In the genomic region with DNA sequence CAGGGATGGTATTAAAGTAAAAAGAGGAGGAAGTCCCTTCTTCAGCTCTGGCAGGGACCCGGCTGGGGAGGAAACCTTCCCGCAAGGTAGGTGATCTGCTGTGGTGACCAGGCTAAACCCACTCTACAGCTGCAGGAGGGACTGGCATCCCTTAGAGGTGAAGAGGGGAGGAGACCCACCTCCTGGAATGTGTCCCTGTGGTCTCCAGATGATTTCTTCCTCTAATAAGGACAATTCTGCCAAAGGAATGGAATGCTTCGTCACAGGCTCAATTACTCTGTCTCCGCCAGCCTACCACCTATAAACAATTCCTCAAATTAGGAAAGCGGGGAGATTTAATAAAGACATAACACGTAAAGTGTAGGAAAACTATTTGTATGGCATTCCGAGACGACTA, we compare ENCODE assay signal across 1 cellular context.
TF ChIP-seq lines count a peak whose summit lies in the region.

No MANE protein-coding gene starts in this region.

TF ChIP-seq in HCT116, 20 proteins besides CTCF, POLR2A, EP300 and RAD21 (continued from another document):
- TF ChIP-seq, protein P1, sequence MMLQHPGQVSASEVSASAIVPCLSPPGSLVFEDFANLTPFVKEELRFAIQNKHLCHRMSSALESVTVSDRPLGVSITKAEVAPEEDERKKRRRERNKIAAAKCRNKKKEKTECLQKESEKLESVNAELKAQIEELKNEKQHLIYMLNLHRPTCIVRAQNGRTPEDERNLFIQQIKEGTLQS (IDR thresholded peaks at IDR 0.05): no peak
- TF ChIP-seq, protein P2, sequence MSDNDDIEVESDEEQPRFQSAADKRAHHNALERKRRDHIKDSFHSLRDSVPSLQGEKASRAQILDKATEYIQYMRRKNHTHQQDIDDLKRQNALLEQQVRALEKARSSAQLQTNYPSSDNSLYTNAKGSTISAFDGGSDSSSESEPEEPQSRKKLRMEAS (IDR thresholded peaks at IDR 0.05): no peak
- TF ChIP-seq, protein P3, sequence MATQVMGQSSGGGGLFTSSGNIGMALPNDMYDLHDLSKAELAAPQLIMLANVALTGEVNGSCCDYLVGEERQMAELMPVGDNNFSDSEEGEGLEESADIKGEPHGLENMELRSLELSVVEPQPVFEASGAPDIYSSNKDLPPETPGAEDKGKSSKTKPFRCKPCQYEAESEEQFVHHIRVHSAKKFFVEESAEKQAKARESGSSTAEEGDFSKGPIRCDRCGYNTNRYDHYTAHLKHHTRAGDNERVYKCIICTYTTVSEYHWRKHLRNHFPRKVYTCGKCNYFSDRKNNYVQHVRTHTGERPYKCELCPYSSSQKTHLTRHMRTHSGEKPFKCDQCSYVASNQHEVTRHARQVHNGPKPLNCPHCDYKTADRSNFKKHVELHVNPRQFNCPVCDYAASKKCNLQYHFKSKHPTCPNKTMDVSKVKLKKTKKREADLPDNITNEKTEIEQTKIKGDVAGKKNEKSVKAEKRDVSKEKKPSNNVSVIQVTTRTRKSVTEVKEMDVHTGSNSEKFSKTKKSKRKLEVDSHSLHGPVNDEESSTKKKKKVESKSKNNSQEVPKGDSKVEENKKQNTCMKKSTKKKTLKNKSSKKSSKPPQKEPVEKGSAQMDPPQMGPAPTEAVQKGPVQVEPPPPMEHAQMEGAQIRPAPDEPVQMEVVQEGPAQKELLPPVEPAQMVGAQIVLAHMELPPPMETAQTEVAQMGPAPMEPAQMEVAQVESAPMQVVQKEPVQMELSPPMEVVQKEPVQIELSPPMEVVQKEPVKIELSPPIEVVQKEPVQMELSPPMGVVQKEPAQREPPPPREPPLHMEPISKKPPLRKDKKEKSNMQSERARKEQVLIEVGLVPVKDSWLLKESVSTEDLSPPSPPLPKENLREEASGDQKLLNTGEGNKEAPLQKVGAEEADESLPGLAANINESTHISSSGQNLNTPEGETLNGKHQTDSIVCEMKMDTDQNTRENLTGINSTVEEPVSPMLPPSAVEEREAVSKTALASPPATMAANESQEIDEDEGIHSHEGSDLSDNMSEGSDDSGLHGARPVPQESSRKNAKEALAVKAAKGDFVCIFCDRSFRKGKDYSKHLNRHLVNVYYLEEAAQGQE (IDR thresholded peaks at IDR 0.05; ENCODE audit: low read depth): no peak
- TF ChIP-seq CEBPB (IDR thresholded peaks at IDR 0.05; ENCODE audit: low read depth) (no peak), EGR1 (IDR thresholded peaks at IDR 0.05; ENCODE audit: low read depth) (no peak), SRF (IDR thresholded peaks at IDR 0.05; ENCODE audit: low read depth) (no peak)
